10 cellular contexts compared by ENCODE assay signal in genomic region chr17:74532115-74532514, GRCh38. TPM values are rescaled to one million over a fixed set of nuclear protein-coding genes. Genes with fewer than 3 reads are reported as not detected.
DNase-seq lines count a peak whose midpoint lies in the region; ATAC-seq, FAIRE-seq and TF ChIP-seq lines count a peak whose summit lies in the region.
"Had no signal": no experiment of that assay in that cellular context is flagged by ENCODE, and none has a peak within 500 bp of the region (broad histone marks: within the 10 kb centered on the region; RNA-seq: fewer than 3 reads in every experiment).

No MANE protein-coding gene starts in this region.

- no peaks in the 10 kb centered on the region for H3K23me2 ChIP-seq in H1 (ENCODE audit: low read depth, low read length)

- H3K18ac ChIP-seq in H1 (ENCODE audit: extremely low read depth, low read length) = no peak overlapping the region

- DNase-seq in NCI-H526 treated with DMSO at 0.1 percent for 48 hours (lab: John Stamatoyannopoulos, UW) (peak; percentile 31), H1 (ENCODE audit: low read depth in 1 of 2, low spot score in 2 of 2) (peak in 1 of 2 experiments; percentile 3), pancreas (peak in 2 of 6 donors; percentile 13 to 56), dedifferentiated amniotic fluid mesenchymal stem cell (ENCODE audit: extremely low spot score) (no peak), NCI-H2081 treated with DMSO at 0.1 percent for 48 hours (lab: John Stamatoyannopoulos, UW) (no peak), T-helper 2 cell (no peak)

- H3K56ac ChIP-seq in H1 (replicated peaks; ENCODE audit: insufficient read length, low read depth, low read length) = no peak overlapping the region

- no peak overlapping the region for H2BK15ac ChIP-seq in H1 (ENCODE audit: low read length)

- H3K9me3 ChIP-seq in H1 (ENCODE audit: insufficient read depth in 2 of 2, low read depth in 1 of 2, low read length in 1 of 2) (no peaks in the 10 kb centered on the region), pancreas (no peaks in the 10 kb centered on the region)

- ATAC-seq in GM18498 (IDR thresholded peaks at IDR 0.05; ENCODE audit: unreplicated experiment) (peak; percentile 42), pancreas (peak in 3 of 4 donors; percentile 24 to 78 (median 60)), GM21825 (IDR thresholded peaks at IDR 0.05; ENCODE audit: unreplicated experiment) (no peak)

- no peak overlapping the region for H2BK20ac ChIP-seq in H1 (ENCODE audit: low read length)

- no peak for TF ChIP-seq RAD21 in H1 (IDR thresholded peaks at IDR 0.05 in 1 of 2, conservative IDR thresholded peaks at IDR 0.05 in 1 of 2; ENCODE audit: low read depth in 2 of 2, low read length in 2 of 2)

- no peaks in the 10 kb centered on the region for H3K79me1 ChIP-seq in H1 (ENCODE audit: low read depth, low read length)

- no peak overlapping the region for H3K4me2 ChIP-seq in H1 (ENCODE audit: insufficient read depth in 1 of 2, low read depth in 2 of 2, low read length in 2 of 2)

- no peak for TF ChIP-seq EP300 in H1 (IDR thresholded peaks at IDR 0.05; ENCODE audit: borderline replicate concordance in 1 of 2, low read depth in 2 of 2, low read length in 2 of 2)

- TF ChIP-seq CTCF in H1 (IDR thresholded peaks at IDR 0.05; ENCODE audit: control extremely low read depth in 1 of 3, insufficient read depth in 1 of 3, low read depth in 1 of 3, low read length in 3 of 3) = no peak
- no peak for TF ChIP-seq CTCF in pancreas (IDR thresholded peaks at IDR 0.05)

- no peak overlapping the region for H3K4ac ChIP-seq in H1 (replicated peaks; ENCODE audit: insufficient read length, low read depth, low read length)

- no peak overlapping the region for H2BK12ac ChIP-seq in H1 (ENCODE audit: low read depth, low read length)

- H3K27me3 ChIP-seq in H1 (replicated peaks in 1 of 4; ENCODE audit: control insufficient read depth in 3 of 4, extremely low read depth in 1 of 4, insufficient read depth in 3 of 4, low read length in 3 of 4) = peaks cover 0 to 2% (median 0%) of the 10 kb centered on the region in 4 experiments; a peak in 3 of 7 replicates
- H3K27me3 ChIP-seq in pancreas = peaks cover 0 to 6% (median 0%) of the 10 kb centered on the region in 4 donors

- CTCF ChIA-PET in H1 (lab: Charles Lee; ENCODE audit: partially characterized antibody) = interaction anchor here (0.7 to 2.6 kb wide), 16 partner anchors 13 to 272 kb away, joined by 3 to 21 read pairs (median 4); partner anchors contain the start of genes BTBD17 and GPR142

- intact Hi-C loops in pancreas (cut with DNase I) = no loop called here

- no peak for TF ChIP-seq POLR2A in H1 (IDR thresholded peaks at IDR 0.05; ENCODE audit: control extremely low read depth in 1 of 2, low read depth in 2 of 2, low read length in 2 of 2)

- POLR2A ChIA-PET in H1 (lab: Charles Lee; ENCODE audit: partially characterized antibody) = no interaction called here

- H4K5ac ChIP-seq in H1 (ENCODE audit: insufficient read length, low read depth, low read length) = no peak overlapping the region

- no peak overlapping the region for H2BK120ac ChIP-seq in H1 (replicated peaks; ENCODE audit: low read depth, low read length)

- peaks cover 0 to 4% (median under 1%) of the 10 kb centered on the region in 4 experiments; a peak in 2 of 7 replicates for H3K4me1 ChIP-seq in H1 (replicated peaks in 1 of 4; ENCODE audit: control insufficient read depth in 3 of 4, insufficient read depth in 4 of 4, low read length in 3 of 4)
- no peaks in the 10 kb centered on the region for H3K4me1 ChIP-seq in pancreas

- no peak overlapping the region for H2AK5ac ChIP-seq in H1 (ENCODE audit: low read depth, low read length)

- no peak overlapping the region for H3K27ac ChIP-seq in H1 (ENCODE audit: low read depth, low read length)
- peak overlapping the region in 1 of 4 donors; percentile 16 for H3K27ac ChIP-seq in pancreas

- H3K4me3 ChIP-seq in H1 (ENCODE audit: extremely low read depth in 1 of 4, insufficient read depth in 2 of 4, low read depth in 3 of 4, low read length in 4 of 4) (no peak overlapping the region), pancreas (no peak overlapping the region)

- no peaks in the 10 kb centered on the region for H3K79me2 ChIP-seq in H1 (ENCODE audit: control insufficient read depth in 1 of 2, insufficient read depth in 2 of 2, low read length in 2 of 2)

- H3K14ac ChIP-seq in H1 (ENCODE audit: insufficient read length) = no peak overlapping the region

- no peak for FAIRE-seq in H1 (lab: Jason Lieb, UNC)
- no peak for FAIRE-seq in pancreas (lab: Jason Lieb, UNC)

- H4K20me1 ChIP-seq in H1 (replicated peaks in 1 of 2; ENCODE audit: control insufficient read depth in 1 of 2, insufficient read depth in 2 of 2, low read length in 2 of 2) = no peaks in the 10 kb centered on the region

- H4K8ac ChIP-seq in H1 (ENCODE audit: extremely low read depth, insufficient read depth, low read length) = no peak overlapping the region

- H4K91ac ChIP-seq in H1 (replicated peaks; ENCODE audit: insufficient read length, low read length) = no peak overlapping the region

- 71% methylated on average over 10 of the region's 10 CpGs; no CpG with 5 or more reads in 1 of the 2 experiments for WGBS in H1 (ENCODE audit: extremely low coverage in 1 of 2, insufficient coverage in 1 of 2, insufficient read length in 1 of 2, insufficient replicate concordance in 2 of 2, low coverage in 1 of 2, low lambda C conversion rate in 2 of 2, missing lambda C conversion rate in 1 of 2), 2 experiments
- WGBS in pancreas, 2 donors = 52 to 65% methylated on average over 10 of the region's 10 CpGs

- no peak overlapping the region for H3K9ac ChIP-seq in H1 (replicated peaks in 1 of 4; ENCODE audit: extremely low read depth in 1 of 4, low read depth in 3 of 4, low read length in 3 of 4)

- H3K36me3 ChIP-seq in H1 (ENCODE audit: control insufficient read depth in 2 of 4, insufficient read depth in 4 of 4, low read length in 3 of 4) = no peaks in the 10 kb centered on the region
- no peaks in the 10 kb centered on the region for H3K36me3 ChIP-seq in pancreas

- no peak overlapping the region for H2AFZ ChIP-seq in H1 (ENCODE audit: low read length)

- H3K23ac ChIP-seq in H1 (ENCODE audit: insufficient read length) = no peak overlapping the region

- no peak overlapping the region for H2BK5ac ChIP-seq in H1 (ENCODE audit: low read depth, low read length)

TF ChIP-seq in H1, 55 proteins besides CTCF, POLR2A, EP300 and RAD21 (continues in another document):
- TF ChIP-seq SIN3A (conservative IDR thresholded peaks at IDR 0.05 in 1 of 2, IDR thresholded peaks at IDR 0.05 in 1 of 2; ENCODE audit: low read depth in 1 of 2, low read length in 2 of 2) = no peak
- TF ChIP-seq MAX (IDR thresholded peaks at IDR 0.05) = peak; percentile 73
- TF ChIP-seq YY1 (IDR thresholded peaks at IDR 0.05; ENCODE audit: low read depth, low read length) = peak; percentile 93

RNA-seq across cellular contexts. Expression of gene CD300LB, which starts 0.8 kb away (rescaled TPM):
- not detected in 2 replicates for total RNA-seq in H1 (2021; fragmentation: NEBNext Ultra II Directional; extraction: Animal tissue kit (Norgen Biotek cat#: 25700))
- polyA plus RNA-seq in H1 (2011; rRNA removed) = not detected in 2 replicates
- not detected for polyA plus RNA-seq in H1 (2011; cell fraction: cytosol; rRNA removed)
- polyA plus RNA-seq in H1 (2011; cell fraction: nucleus; rRNA removed) = not detected
- not detected in 4 replicates for polyA plus RNA-seq in H1 (2012, experiment 1 of 2)
- polyA plus RNA-seq in H1 (2012, experiment 2 of 2) = not detected
- polyA plus RNA-seq in H1 (2013, experiment 1 of 2) = not detected
- not detected for polyA plus RNA-seq in H1 (2013, experiment 2 of 2)
- polyA minus RNA-seq in H1 (2011; rRNA and poly(A)+ RNA removed) = not detected in 2 replicates
- not detected for polyA minus RNA-seq in H1 (2011; cell fraction: cytosol; rRNA and poly(A)+ RNA removed)
- not detected for polyA minus RNA-seq in H1 (2011; cell fraction: nucleus; rRNA and poly(A)+ RNA removed)
- under 1 TPM in 3 of 6 donors, not detected in 3; 0.14 to 0.52 (median 0.19) TPM for total RNA-seq in pancreas
- polyA plus RNA-seq in pancreas = under 1 TPM; 0.08 to 0.09 TPM
- total RNA-seq: activated naive CD4-positive, alpha-beta T cell treated with anti-CD3 and anti-CD28 coated beads, Interleukin-2, amount 50 U/mL, for 72 hours; LHCN-M2 had no signal

RNA-seq across cellular contexts. Expression of gene CD300C, which starts 13.8 kb away (rescaled TPM):
- total RNA-seq in H1 (2021; fragmentation: NEBNext Ultra II Directional; extraction: Animal tissue kit (Norgen Biotek cat#: 25700)) = not detected in 2 replicates
- polyA plus RNA-seq in H1 (2011; rRNA removed) = not detected in 2 replicates
- polyA plus RNA-seq in H1 (2011; cell fraction: cytosol; rRNA removed) = not detected
- polyA plus RNA-seq in H1 (2011; cell fraction: nucleus; rRNA removed) = not detected
- not detected in 4 replicates for polyA plus RNA-seq in H1 (2012, experiment 1 of 2)
- not detected for polyA plus RNA-seq in H1 (2012, experiment 2 of 2)
- polyA plus RNA-seq in H1 (2013, experiment 1 of 2) = not detected
- polyA plus RNA-seq in H1 (2013, experiment 2 of 2) = not detected
- not detected in 2 replicates for polyA minus RNA-seq in H1 (2011; rRNA and poly(A)+ RNA removed)
- polyA minus RNA-seq in H1 (2011; cell fraction: cytosol; rRNA and poly(A)+ RNA removed) = not detected
- not detected for polyA minus RNA-seq in H1 (2011; cell fraction: nucleus; rRNA and poly(A)+ RNA removed)
- total RNA-seq in pancreas = 1 to 10 TPM in 1 of 6 donors, under 1 TPM in 4, not detected in 1; 0.19 to 1.5 (median 0.38) TPM
- under 1 TPM; 0.19 TPM for polyA plus RNA-seq in pancreas
- total RNA-seq: LHCN-M2 had no signal

RNA-seq across cellular contexts. Expression of gene CD300H, which starts 35.2 kb away (rescaled TPM):
- total RNA-seq in H1 (2021; fragmentation: NEBNext Ultra II Directional; extraction: Animal tissue kit (Norgen Biotek cat#: 25700)) = not detected in 2 replicates
- polyA plus RNA-seq in H1 (2011; rRNA removed) = not detected in 2 replicates
- polyA plus RNA-seq in H1 (2011; cell fraction: cytosol; rRNA removed) = not detected
- not detected for polyA plus RNA-seq in H1 (2011; cell fraction: nucleus; rRNA removed)
- not detected in 4 replicates for polyA plus RNA-seq in H1 (2012, experiment 1 of 2)
- not detected for polyA plus RNA-seq in H1 (2012, experiment 2 of 2)
- polyA plus RNA-seq in H1 (2013, experiment 1 of 2) = not detected
- not detected for polyA plus RNA-seq in H1 (2013, experiment 2 of 2)
- not detected in 2 replicates for polyA minus RNA-seq in H1 (2011; rRNA and poly(A)+ RNA removed)
- not detected for polyA minus RNA-seq in H1 (2011; cell fraction: cytosol; rRNA and poly(A)+ RNA removed)
- not detected for polyA minus RNA-seq in H1 (2011; cell fraction: nucleus; rRNA and poly(A)+ RNA removed)
- not detected for total RNA-seq in pancreas
- not detected for polyA plus RNA-seq in pancreas
- total RNA-seq: activated naive CD4-positive, alpha-beta T cell treated with anti-CD3 and anti-CD28 coated beads, Interleukin-2, amount 50 U/mL, for 72 hours; LHCN-M2 had no signal

RNA-seq across cellular contexts. Expression of gene CD300LD, which starts 60.0 kb away (rescaled TPM):
- total RNA-seq in H1 (2021; fragmentation: NEBNext Ultra II Directional; extraction: Animal tissue kit (Norgen Biotek cat#: 25700)) = not detected in 2 replicates
- not detected in 2 replicates for polyA plus RNA-seq in H1 (2011; rRNA removed)
- not detected for polyA plus RNA-seq in H1 (2011; cell fraction: cytosol; rRNA removed)
- polyA plus RNA-seq in H1 (2011; cell fraction: nucleus; rRNA removed) = not detected
- polyA plus RNA-seq in H1 (2012, experiment 1 of 2) = not detected in 4 replicates
- not detected for polyA plus RNA-seq in H1 (2012, experiment 2 of 2)
- polyA plus RNA-seq in H1 (2013, experiment 1 of 2) = not detected
- not detected for polyA plus RNA-seq in H1 (2013, experiment 2 of 2)
- not detected in 2 replicates for polyA minus RNA-seq in H1 (2011; rRNA and poly(A)+ RNA removed)
- polyA minus RNA-seq in H1 (2011; cell fraction: cytosol; rRNA and poly(A)+ RNA removed) = not detected
- not detected for polyA minus RNA-seq in H1 (2011; cell fraction: nucleus; rRNA and poly(A)+ RNA removed)
- total RNA-seq in pancreas = not detected
- not detected for polyA plus RNA-seq in pancreas
- total RNA-seq: activated naive CD4-positive, alpha-beta T cell treated with anti-CD3 and anti-CD28 coated beads, Interleukin-2, amount 50 U/mL, for 72 hours; LHCN-M2 had no signal
